1 cellular context compared by ENCODE assay signal in the genomic region with DNA sequence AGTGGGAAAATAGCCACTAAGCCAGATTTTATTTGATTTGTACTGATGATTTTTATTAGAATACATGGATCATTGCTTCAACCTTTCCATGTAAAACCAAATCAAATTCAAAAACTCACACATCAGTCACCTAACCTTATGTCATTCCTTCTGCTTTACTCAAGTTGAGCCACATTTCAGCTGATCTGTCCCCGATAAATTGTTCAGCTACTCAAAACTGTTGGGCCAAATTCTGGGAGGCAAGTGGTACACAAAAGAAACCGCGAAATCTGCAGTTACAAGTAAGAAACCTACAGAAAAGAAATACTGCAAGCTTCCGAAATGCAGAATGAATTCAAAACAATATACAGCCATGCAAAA.
TF ChIP-seq lines count a peak whose summit lies in the region.

No MANE protein-coding gene starts in this region.

TF ChIP-seq in IMR-90, 13 proteins besides CTCF, POLR2A, EP300 and RAD21 (continued from another document):
- TF ChIP-seq, protein P1, sequence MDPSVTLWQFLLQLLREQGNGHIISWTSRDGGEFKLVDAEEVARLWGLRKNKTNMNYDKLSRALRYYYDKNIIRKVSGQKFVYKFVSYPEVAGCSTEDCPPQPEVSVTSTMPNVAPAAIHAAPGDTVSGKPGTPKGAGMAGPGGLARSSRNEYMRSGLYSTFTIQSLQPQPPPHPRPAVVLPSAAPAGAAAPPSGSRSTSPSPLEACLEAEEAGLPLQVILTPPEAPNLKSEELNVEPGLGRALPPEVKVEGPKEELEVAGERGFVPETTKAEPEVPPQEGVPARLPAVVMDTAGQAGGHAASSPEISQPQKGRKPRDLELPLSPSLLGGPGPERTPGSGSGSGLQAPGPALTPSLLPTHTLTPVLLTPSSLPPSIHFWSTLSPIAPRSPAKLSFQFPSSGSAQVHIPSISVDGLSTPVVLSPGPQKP (IDR thresholded peaks at IDR 0.05; ENCODE audit: borderline replicate concordance, low read depth, low read length) = no peak
